In genomic region chr20:44909872-44910689, GRCh38 we compare ENCODE assay signal across 1 cellular context.
TF ChIP-seq lines count a peak whose summit lies in the region.

PABPC1L (plus strand) TSS chr20:44910060; CDS start chr20:44910144, 84 bp downstream.

TF ChIP-seq in K562, 482 proteins besides CTCF, POLR2A, EP300 and RAD21 (continued from another document and continues in another):
- TF ChIP-seq MNT (conservative IDR thresholded peaks at IDR 0.05): peak; percentile 75 to 90
- TF ChIP-seq MAX (CRISPR knock-in tag; IDR thresholded peaks at IDR 0.05): peak; percentile 72
- 0 out of 2 replicates have a peak, but pooled peaks have one; percentile 41 for TF ChIP-seq MTA3 (IDR thresholded peaks at IDR 0.05; ENCODE audit: borderline replicate concordance)
- no peak for TF ChIP-seq HLTF (IDR thresholded peaks at IDR 0.05)
- TF ChIP-seq HDAC1 (IDR thresholded peaks at IDR 0.05): peak in 1 of 2 experiments; percentile 95; a peak in 2 of 4 replicates
- peak; percentile 73 for TF ChIP-seq CCNT2 (IDR thresholded peaks at IDR 0.05; ENCODE audit: borderline replicate concordance, extremely low read depth, insufficient read length, low read depth, low read length)
- peak; percentile 86 for TF ChIP-seq ARID4B (CRISPR knock-in tag; IDR thresholded peaks at IDR 0.05)
- 0 out of 2 replicates have a peak, but pooled peaks have one; percentile 56 for TF ChIP-seq ZNF232 (CRISPR knock-in tag; IDR thresholded peaks at IDR 0.05)
- peak; percentile 11; the same call in 1 of the 2 replicates for TF ChIP-seq ZBTB9 (CRISPR knock-in tag; IDR thresholded peaks at IDR 0.05)
- peak; percentile 59; the same call in 1 of the 2 replicates for TF ChIP-seq ETV1 (tag; conservative IDR thresholded peaks at IDR 0.05; ENCODE audit: low read depth)
- peak; percentile 87 for TF ChIP-seq SUPT5H (IDR thresholded peaks at IDR 0.05)
- TF ChIP-seq FOXA3 (CRISPR knock-in tag; conservative IDR thresholded peaks at IDR 0.05 in 1 of 2, IDR thresholded peaks at IDR 0.05 in 1 of 2): 0 out of 4 replicates have a peak, but pooled peaks of 1 of the 2 experiments have one; percentile 46
- no peak for TF ChIP-seq FOXJ3 (CRISPR knock-in tag; IDR thresholded peaks at IDR 0.05)
- peak; percentile 67 to 91; a peak in 2 of 4 replicates for TF ChIP-seq UBTF (IDR thresholded peaks at IDR 0.05; ENCODE audit: borderline replicate concordance in 1 of 2, low read depth in 2 of 2, low read length in 2 of 2)
- peak; percentile 62 for TF ChIP-seq ZFX (CRISPR knock-in tag; IDR thresholded peaks at IDR 0.05)
- TF ChIP-seq ZNF316 (IDR thresholded peaks at IDR 0.05): no peak
- no peak for TF ChIP-seq SREBF1 (IDR thresholded peaks at IDR 0.05; ENCODE audit: borderline replicate concordance, low read depth, low read length)
- TF ChIP-seq HNRNPUL1 (IDR thresholded peaks at IDR 0.05; ENCODE audit: low read length): no peak
- TF ChIP-seq ZBTB7A (IDR thresholded peaks at IDR 0.05; ENCODE audit: borderline replicate concordance, control insufficient read depth, low read depth, low read length): peak; percentile 49; the same call in 1 of the 2 replicates
- TF ChIP-seq AFF1 (IDR thresholded peaks at IDR 0.05; ENCODE audit: low read depth in 1 of 2, partially characterized antibody in 2 of 2): no peak
- peak; percentile 76 to 79 for TF ChIP-seq NRF1 (conservative IDR thresholded peaks at IDR 0.05 in 1 of 2, IDR thresholded peaks at IDR 0.05 in 1 of 2)
- TF ChIP-seq NKRF (IDR thresholded peaks at IDR 0.05; ENCODE audit: borderline replicate concordance): peak; percentile 90
- TF ChIP-seq ZEB2 (IDR thresholded peaks at IDR 0.05): 0 out of 2 replicates have a peak, but pooled peaks have one; percentile 7
- peak; percentile 50; the same call in 1 of the 2 replicates for TF ChIP-seq KAT7 (CRISPR knock-in tag; IDR thresholded peaks at IDR 0.05; ENCODE audit: borderline replicate concordance)
- TF ChIP-seq ETS1 (conservative IDR thresholded peaks at IDR 0.05; ENCODE audit: control insufficient read depth, low read depth, low read length): no peak
- no peak for TF ChIP-seq ZNF217 (CRISPR knock-in tag; IDR thresholded peaks at IDR 0.05)
- TF ChIP-seq E2F6 (IDR thresholded peaks at IDR 0.05; ENCODE audit: borderline replicate concordance in 1 of 2, extremely low read depth in 1 of 2, insufficient read depth in 1 of 2, insufficient read length in 1 of 2, low read depth in 1 of 2, low read length in 1 of 2, poor library complexity in 1 of 2, severe bottlenecking in 1 of 2): peak in 1 of 2 experiments; percentile 42
- TF ChIP-seq AFF4 (CRISPR knock-in tag; IDR thresholded peaks at IDR 0.05): peak; percentile 41; the same call in 1 of the 2 replicates
- no peak for TF ChIP-seq POLR2AphosphoS2 (IDR thresholded peaks at IDR 0.05; ENCODE audit: low read length)
- no peak for TF ChIP-seq SMARCE1 (IDR thresholded peaks at IDR 0.05)
- peak; percentile 81 for TF ChIP-seq EP400 (IDR thresholded peaks at IDR 0.05)
- TF ChIP-seq CXXC5 (CRISPR knock-in tag; IDR thresholded peaks at IDR 0.05): 0 out of 2 replicates have a peak, but pooled peaks have one; percentile 55
